Comparison of ENCODE assay signal across 1 cellular context in the genomic region with DNA sequence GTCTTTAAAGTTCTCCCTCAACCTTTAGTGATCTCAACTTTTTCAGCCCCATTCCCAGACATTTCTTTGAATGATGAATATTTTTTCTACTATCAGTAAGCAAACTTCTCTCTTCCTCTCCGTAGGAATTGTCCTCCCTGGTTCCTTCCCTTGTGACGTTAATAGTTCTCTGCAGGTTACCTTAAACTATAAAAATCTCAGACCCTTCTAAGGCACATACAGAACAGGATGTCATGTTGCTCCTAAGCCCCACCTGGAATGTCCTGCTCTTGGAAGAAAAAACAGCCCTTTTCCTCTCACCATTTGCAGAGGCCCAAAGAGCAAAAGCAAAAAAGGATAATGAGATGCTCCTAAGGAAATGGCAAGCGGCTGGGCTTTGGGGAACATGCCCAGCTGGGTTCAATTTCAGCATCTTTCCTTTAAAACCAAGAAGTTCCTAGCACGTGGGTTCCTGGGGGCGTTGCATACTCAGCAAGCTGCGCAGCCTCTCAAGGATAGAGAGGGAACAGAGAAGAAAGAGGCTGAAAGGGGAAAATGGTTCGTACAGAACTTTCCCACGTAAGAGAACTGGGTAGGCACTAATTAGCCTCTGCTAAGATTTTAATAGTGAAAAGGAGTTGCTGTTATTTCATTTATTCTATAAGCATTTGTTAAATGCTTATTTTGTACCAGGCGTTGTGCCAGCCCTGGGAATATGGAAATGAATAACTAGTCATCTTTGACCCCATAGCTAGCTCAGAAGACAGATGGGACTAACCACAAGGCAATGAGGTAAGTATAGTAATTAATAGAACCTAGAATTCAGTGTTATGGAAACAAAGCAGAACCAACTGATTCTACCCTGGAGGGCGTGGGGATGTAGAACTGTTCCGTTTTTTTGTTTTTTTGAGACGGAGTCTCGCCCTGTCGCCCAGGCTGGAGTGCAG.
TF ChIP-seq lines count a peak whose summit lies in the region.

No MANE protein-coding gene starts in this region.

TF ChIP-seq in endothelial cell of umbilical vein, 7 proteins besides CTCF, POLR2A, EP300 and RAD21 (continued from another document):
- TF ChIP-seq EZH2 (IDR thresholded peaks at IDR 0.05; ENCODE audit: borderline replicate concordance, low read depth, low read length, severe bottlenecking), result no peak
